In the genomic region with DNA sequence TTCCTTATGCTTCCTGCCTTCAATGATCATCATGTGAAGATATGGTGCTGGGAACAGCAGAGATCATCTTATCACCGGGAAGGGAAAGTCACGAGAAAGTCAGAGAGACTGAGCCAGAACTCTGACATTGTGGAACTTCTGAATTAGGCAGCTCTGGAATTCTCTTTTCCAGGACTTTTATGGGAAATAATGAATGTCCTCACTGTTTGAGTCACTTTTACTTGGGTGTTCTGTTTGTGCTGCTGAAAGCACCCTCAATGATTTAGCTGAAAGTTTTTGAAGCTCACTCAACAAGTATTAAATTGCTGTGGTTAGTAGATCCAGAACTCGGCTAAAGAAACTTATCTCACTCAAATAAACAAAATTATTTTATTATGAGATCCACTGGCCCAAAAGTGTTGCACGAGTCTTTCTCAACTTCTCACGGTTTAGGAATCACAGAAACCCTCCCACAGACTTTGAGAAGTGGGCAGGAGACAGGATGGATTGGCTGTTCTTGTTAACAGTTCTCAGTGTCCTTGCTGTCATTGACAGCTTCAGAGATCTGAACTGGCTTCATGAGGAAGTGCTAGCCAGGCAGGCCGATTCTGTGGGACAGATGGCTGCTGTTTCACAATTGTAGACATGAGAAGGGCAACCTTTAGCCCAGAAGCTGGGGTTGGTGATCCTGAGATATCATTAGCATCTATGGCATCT, we compare ENCODE assay signal across 1 cellular context.
A peak's percentile ranks its signal among the peaks of the same experiment; 100 is the strongest.
TF ChIP-seq lines count a peak whose summit lies in the region.

No MANE protein-coding gene starts in this region.

TF ChIP-seq in HepG2, 621 proteins besides CTCF, POLR2A, EP300 and RAD21 (continued from another document and continues in another):
- 0 out of 2 replicates have a peak, but pooled peaks have one; percentile 21 for TF ChIP-seq UBTF (CRISPR knock-in tag; IDR thresholded peaks at IDR 0.05)
- TF ChIP-seq ZNF703 (CRISPR knock-in tag; IDR thresholded peaks at IDR 0.05; ENCODE audit: borderline replicate concordance): no peak
- no peak for TF ChIP-seq XRCC5 (optimal IDR thresholded peaks at IDR 0.05; ENCODE audit: low read length)
- no peak for TF ChIP-seq FOXK2 (IDR thresholded peaks at IDR 0.05)
- TF ChIP-seq ARID2 (CRISPR knock-in tag; IDR thresholded peaks at IDR 0.05; ENCODE audit: borderline replicate concordance): 0 out of 2 replicates have a peak, but pooled peaks have one; percentile 31
- TF ChIP-seq, protein P1, sequence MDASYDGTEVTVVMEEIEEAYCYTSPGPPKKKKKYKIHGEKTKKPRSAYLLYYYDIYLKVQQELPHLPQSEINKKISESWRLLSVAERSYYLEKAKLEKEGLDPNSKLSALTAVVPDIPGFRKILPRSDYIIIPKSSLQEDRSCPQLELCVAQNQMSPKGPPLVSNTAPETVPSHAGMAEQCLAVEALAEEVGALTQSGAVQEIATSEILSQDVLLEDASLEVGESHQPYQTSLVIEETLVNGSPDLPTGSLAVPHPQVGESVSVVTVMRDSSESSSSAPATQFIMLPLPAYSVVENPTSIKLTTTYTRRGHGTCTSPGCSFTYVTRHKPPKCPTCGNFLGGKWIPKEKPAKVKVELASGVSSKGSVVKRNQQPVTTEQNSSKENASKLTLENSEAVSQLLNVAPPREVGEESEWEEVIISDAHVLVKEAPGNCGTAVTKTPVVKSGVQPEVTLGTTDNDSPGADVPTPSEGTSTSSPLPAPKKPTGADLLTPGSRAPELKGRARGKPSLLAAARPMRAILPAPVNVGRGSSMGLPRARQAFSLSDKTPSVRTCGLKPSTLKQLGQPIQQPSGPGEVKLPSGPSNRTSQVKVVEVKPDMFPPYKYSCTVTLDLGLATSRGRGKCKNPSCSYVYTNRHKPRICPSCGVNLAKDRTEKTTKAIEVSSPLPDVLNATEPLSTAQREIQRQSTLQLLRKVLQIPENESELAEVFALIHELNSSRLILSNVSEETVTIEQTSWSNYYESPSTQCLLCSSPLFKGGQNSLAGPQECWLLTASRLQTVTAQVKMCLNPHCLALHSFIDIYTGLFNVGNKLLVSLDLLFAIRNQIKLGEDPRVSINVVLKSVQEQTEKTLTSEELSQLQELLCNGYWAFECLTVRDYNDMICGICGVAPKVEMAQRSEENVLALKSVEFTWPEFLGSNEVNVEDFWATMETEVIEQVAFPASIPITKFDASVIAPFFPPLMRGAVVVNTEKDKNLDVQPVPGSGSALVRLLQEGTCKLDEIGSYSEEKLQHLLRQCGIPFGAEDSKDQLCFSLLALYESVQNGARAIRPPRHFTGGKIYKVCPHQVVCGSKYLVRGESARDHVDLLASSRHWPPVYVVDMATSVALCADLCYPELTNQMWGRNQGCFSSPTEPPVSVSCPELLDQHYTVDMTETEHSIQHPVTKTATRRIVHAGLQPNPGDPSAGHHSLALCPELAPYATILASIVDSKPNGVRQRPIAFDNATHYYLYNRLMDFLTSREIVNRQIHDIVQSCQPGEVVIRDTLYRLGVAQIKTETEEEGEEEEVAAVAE (CRISPR knock-in tag; IDR thresholded peaks at IDR 0.05; ENCODE audit: borderline replicate concordance): no peak
- TF ChIP-seq FOXP1 (IDR thresholded peaks at IDR 0.05): no peak
- TF ChIP-seq FOXP1 (CRISPR knock-in tag; IDR thresholded peaks at IDR 0.05): no peak
- TF ChIP-seq RXRA (CRISPR knock-in tag; IDR thresholded peaks at IDR 0.05): peak; percentile 81; the same call in 1 of the 2 replicates
- TF ChIP-seq ZNF432 (CRISPR knock-in tag; IDR thresholded peaks at IDR 0.05; ENCODE audit: borderline replicate concordance): no peak
- 0 out of 2 replicates have a peak, but pooled peaks have one; percentile 10 for TF ChIP-seq RFX5 (IDR thresholded peaks at IDR 0.05; ENCODE audit: low read depth, low read length)
- TF ChIP-seq ZNF577 (CRISPR knock-in tag; IDR thresholded peaks at IDR 0.05; ENCODE audit: borderline replicate concordance, low read depth): no peak
- no peak for TF ChIP-seq EEA1 (CRISPR knock-in tag; IDR thresholded peaks at IDR 0.05; ENCODE audit: borderline replicate concordance)
- TF ChIP-seq, protein P2, sequence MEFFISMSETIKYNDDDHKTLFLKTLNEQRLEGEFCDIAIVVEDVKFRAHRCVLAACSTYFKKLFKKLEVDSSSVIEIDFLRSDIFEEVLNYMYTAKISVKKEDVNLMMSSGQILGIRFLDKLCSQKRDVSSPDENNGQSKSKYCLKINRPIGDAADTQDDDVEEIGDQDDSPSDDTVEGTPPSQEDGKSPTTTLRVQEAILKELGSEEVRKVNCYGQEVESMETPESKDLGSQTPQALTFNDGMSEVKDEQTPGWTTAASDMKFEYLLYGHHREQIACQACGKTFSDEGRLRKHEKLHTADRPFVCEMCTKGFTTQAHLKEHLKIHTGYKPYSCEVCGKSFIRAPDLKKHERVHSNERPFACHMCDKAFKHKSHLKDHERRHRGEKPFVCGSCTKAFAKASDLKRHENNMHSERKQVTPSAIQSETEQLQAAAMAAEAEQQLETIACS (CRISPR knock-in tag; IDR thresholded peaks at IDR 0.05): no peak
- TF ChIP-seq, protein P3, sequence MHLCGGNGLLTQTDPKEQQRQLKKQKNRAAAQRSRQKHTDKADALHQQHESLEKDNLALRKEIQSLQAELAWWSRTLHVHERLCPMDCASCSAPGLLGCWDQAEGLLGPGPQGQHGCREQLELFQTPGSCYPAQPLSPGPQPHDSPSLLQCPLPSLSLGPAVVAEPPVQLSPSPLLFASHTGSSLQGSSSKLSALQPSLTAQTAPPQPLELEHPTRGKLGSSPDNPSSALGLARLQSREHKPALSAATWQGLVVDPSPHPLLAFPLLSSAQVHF (CRISPR knock-in tag; IDR thresholded peaks at IDR 0.05): no peak
- TF ChIP-seq ZNF451 (CRISPR knock-in tag; IDR thresholded peaks at IDR 0.05): no peak
- no peak for TF ChIP-seq NR1H2 (CRISPR knock-in tag; IDR thresholded peaks at IDR 0.05; ENCODE audit: borderline replicate concordance, low read depth)
- TF ChIP-seq PPARG (CRISPR knock-in tag; conservative IDR thresholded peaks at IDR 0.05): peak; percentile 99
- TF ChIP-seq YY1 (IDR thresholded peaks at IDR 0.05; ENCODE audit: insufficient read depth, insufficient replicate concordance, low read depth, low read length): peak; percentile 17
- TF ChIP-seq ZNF558 (CRISPR knock-in tag; IDR thresholded peaks at IDR 0.05; ENCODE audit: borderline replicate concordance): no peak
- TF ChIP-seq, protein P4, sequence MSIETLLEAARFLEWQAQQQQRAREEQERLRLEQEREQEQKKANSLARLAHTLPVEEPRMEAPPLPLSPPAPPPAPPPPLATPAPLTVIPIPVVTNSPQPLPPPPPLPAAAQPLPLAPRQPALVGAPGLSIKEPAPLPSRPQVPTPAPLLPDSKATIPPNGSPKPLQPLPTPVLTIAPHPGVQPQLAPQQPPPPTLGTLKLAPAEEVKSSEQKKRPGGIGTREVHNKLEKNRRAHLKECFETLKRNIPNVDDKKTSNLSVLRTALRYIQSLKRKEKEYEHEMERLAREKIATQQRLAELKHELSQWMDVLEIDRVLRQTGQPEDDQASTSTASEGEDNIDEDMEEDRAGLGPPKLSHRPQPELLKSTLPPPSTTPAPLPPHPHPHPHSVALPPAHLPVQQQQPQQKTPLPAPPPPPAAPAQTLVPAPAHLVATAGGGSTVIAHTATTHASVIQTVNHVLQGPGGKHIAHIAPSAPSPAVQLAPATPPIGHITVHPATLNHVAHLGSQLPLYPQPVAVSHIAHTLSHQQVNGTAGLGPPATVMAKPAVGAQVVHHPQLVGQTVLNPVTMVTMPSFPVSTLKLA (IDR thresholded peaks at IDR 0.05): no peak
- TF ChIP-seq PHF20 (CRISPR knock-in tag; IDR thresholded peaks at IDR 0.05): no peak
- TF ChIP-seq PITX1 (CRISPR knock-in tag; IDR thresholded peaks at IDR 0.05): 0 out of 2 replicates have a peak, but pooled peaks have one; percentile 17
- TF ChIP-seq, protein P5, sequence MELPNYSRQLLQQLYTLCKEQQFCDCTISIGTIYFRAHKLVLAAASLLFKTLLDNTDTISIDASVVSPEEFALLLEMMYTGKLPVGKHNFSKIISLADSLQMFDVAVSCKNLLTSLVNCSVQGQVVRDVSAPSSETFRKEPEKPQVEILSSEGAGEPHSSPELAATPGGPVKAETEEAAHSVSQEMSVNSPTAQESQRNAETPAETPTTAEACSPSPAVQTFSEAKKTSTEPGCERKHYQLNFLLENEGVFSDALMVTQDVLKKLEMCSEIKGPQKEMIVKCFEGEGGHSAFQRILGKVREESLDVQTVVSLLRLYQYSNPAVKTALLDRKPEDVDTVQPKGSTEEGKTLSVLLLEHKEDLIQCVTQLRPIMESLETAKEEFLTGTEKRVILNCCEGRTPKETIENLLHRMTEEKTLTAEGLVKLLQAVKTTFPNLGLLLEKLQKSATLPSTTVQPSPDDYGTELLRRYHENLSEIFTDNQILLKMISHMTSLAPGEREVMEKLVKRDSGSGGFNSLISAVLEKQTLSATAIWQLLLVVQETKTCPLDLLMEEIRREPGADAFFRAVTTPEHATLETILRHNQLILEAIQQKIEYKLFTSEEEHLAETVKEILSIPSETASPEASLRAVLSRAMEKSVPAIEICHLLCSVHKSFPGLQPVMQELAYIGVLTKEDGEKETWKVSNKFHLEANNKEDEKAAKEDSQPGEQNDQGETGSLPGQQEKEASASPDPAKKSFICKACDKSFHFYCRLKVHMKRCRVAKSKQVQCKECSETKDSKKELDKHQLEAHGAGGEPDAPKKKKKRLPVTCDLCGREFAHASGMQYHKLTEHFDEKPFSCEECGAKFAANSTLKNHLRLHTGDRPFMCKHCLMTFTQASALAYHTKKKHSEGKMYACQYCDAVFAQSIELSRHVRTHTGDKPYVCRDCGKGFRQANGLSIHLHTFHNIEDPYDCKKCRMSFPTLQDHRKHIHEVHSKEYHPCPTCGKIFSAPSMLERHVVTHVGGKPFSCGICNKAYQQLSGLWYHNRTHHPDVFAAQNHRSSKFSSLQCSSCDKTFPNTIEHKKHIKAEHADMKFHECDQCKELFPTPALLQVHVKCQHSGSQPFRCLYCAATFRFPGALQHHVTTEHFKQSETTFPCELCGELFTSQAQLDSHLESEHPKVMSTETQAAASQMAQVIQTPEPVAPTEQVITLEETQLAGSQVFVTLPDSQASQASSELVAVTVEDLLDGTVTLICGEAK (IDR thresholded peaks at IDR 0.05): no peak
- TF ChIP-seq, protein P5 (CRISPR knock-in tag; IDR thresholded peaks at IDR 0.05): no peak
- peak; percentile 39; the same call in 1 of the 2 replicates for TF ChIP-seq FOXP4 (CRISPR knock-in tag; IDR thresholded peaks at IDR 0.05)
- TF ChIP-seq PAX8 (CRISPR knock-in tag; IDR thresholded peaks at IDR 0.05; ENCODE audit: borderline replicate concordance): no peak
- TF ChIP-seq HOXA3 (CRISPR knock-in tag; IDR thresholded peaks at IDR 0.05): peak; percentile 44; the same call in 1 of the 2 replicates
- TF ChIP-seq ZNF644 (CRISPR knock-in tag; IDR thresholded peaks at IDR 0.05; ENCODE audit: low read depth): 0 out of 2 replicates have a peak, but pooled peaks have one; percentile 20
- no peak for TF ChIP-seq ZNF3 (CRISPR knock-in tag; IDR thresholded peaks at IDR 0.05)
